In the genomic region with DNA sequence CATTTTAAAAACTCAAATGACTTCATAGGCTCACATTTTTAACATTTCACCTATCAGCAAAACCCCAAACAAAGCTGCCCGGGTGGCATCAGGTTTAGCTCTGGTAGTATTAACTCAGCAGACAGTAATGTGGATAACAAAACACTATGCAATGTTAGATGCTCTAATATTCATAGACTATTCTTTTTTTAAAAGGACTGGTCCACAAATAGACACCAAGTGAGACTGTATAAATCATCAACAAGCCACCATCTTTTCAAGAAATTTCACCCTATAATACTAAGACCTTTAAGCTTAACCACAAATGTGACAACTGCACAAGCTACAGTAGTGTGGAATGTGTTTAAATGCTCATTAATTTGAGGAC, we compare ENCODE assay signal across 25 cellular contexts. TPM values are rescaled to one million over a fixed set of nuclear protein-coding genes. Genes with fewer than 3 reads are reported as not detected.
DNase-seq lines count a peak whose midpoint lies in the region; ATAC-seq and TF ChIP-seq lines count a peak whose summit lies in the region.
"Had no signal": no experiment of that assay in that cellular context is flagged by ENCODE, and none has a peak within 500 bp of the region (broad histone marks: within the 10 kb centered on the region; RNA-seq: fewer than 3 reads in every experiment).

No MANE protein-coding gene starts in this region.

- H3K9me3 ChIP-seq in CD4-positive, CD25-positive, alpha-beta regulatory T cell (ENCODE audit: control insufficient read depth in 2 of 2, low read length in 2 of 2) = no peaks in the 10 kb centered on the region
- H3K9me3 ChIP-seq: Caco-2 had no signal

- DNase-seq in CD4-positive, CD25-positive, alpha-beta regulatory T cell = no peak
- DNase-seq in T-cell (no peak), AG08395 (ENCODE audit: low spot score) (no peak), amygdala (lab: John Stamatoyannopoulos, UW) (no peak), iPS-NIHi11 (ENCODE audit: low spot score) (no peak)
- DNase-seq: activated CD4-positive, alpha-beta memory T cell treated with anti-CD3 and anti-CD28 coated beads, Interleukin-2, amount 10 ng/mL, durations not matched to agents 7 days and 5 days; activated T-cell treated with anti-CD3 and anti-CD28 coated beads, Interleukin-2, amount 50 U/mL, for 48 hours; Caco-2; glutamatergic neuron; left colon; NCI-H187 treated with DMSO at 0.1 percent for 48 hours; NCI-H226; stimulated activated CD4-positive, alpha-beta T cell treated with anti-CD3 and anti-CD28 coated beads, Interleukin-4, amount 100 ng/mL, for 1 hour; stimulated activated naive CD8-positive, alpha-beta T cell treated with anti-CD3 and anti-CD28 coated beads, Interleukin-15, amount 100 ng/mL, for 72 hours; T-helper 17 cell; trophoblast cell had no signal

- H3K9me3 Mint-ChIP-seq in CD4-positive, CD25-positive, alpha-beta regulatory T cell = no peaks in the 10 kb centered on the region
- H3K9me3 Mint-ChIP-seq in T-cell (no peaks in the 10 kb centered on the region), nephron (no peaks in the 10 kb centered on the region)
- H3K9me3 Mint-ChIP-seq: activated CD4-positive, alpha-beta memory T cell treated with anti-CD3 and anti-CD28 coated beads, Interleukin-2, amount 10 ng/mL, durations not matched to agents 7 days and 5 days; activated naive CD4-positive, alpha-beta T cell treated with anti-CD3 and anti-CD28 coated beads, Interleukin-2, amount 50 U/mL, for 24 hours; mesothelial cell of epicardium; stimulated activated naive CD8-positive, alpha-beta T cell treated with anti-CD3 and anti-CD28 coated beads, Interleukin-15, amount 100 ng/mL, for 72 hours had no signal

- H3K27ac Mint-ChIP-seq in CD4-positive, CD25-positive, alpha-beta regulatory T cell = peak overlapping the region in 2 of 3 donors; percentile 51 to 90
- peak overlapping the region; percentile 28 to 43 for H3K27ac Mint-ChIP-seq in T-cell
- H3K27ac Mint-ChIP-seq in nephron = peak overlapping the region in 2 of 3 experiments; percentile 4 to 35
- H3K27ac Mint-ChIP-seq: mesothelial cell of epicardium; progenitor cell of endocrine pancreas; stimulated activated naive CD8-positive, alpha-beta T cell treated with anti-CD3 and anti-CD28 coated beads, Interleukin-15, amount 100 ng/mL, for 72 hours; T-helper 17 cell had no signal

- H3K27ac ChIP-seq in CD4-positive, CD25-positive, alpha-beta regulatory T cell (ENCODE audit: insufficient read depth, low read length, poor library complexity, severe bottlenecking) = peak overlapping the region; percentile 59

- CTCF ChIA-PET in T-cell (lab: Charles Lee) = interaction anchor here (0.5 to 0.7 kb wide), 5 partner anchors 10 to 291 kb away, joined by 3 to 4 read pairs (median 3); no protein-coding TSS in a partner anchor

- H3K4me3 ChIP-seq in CD4-positive, CD25-positive, alpha-beta regulatory T cell (ENCODE audit: low read depth, low read length) = peak overlapping the region; percentile 27
- H3K4me3 ChIP-seq: K562, smooth muscle cell had no signal

- no peak for TF ChIP-seq CTCF in nephron (IDR thresholded peaks at IDR 0.05; ENCODE audit: unreplicated experiment in 3 of 3)

- no peaks in the 10 kb centered on the region for H3K27me3 Mint-ChIP-seq in CD4-positive, CD25-positive, alpha-beta regulatory T cell
- H3K27me3 Mint-ChIP-seq in T-cell (no peaks in the 10 kb centered on the region), nephron (ENCODE audit: low read depth) (no peaks in the 10 kb centered on the region)
- H3K27me3 Mint-ChIP-seq: activated CD4-positive, alpha-beta memory T cell treated with anti-CD3 and anti-CD28 coated beads, Interleukin-2, amount 10 ng/mL, durations not matched to agents 7 days and 5 days; activated naive CD4-positive, alpha-beta T cell treated with anti-CD3 and anti-CD28 coated beads, Interleukin-2, amount 50 U/mL, for 24 hours; progenitor cell of endocrine pancreas; stimulated activated naive CD8-positive, alpha-beta T cell treated with anti-CD3 and anti-CD28 coated beads, Interleukin-15, amount 100 ng/mL, for 72 hours; T-helper 17 cell had no signal

- peak overlapping the region in 1 of 4 donors; percentile 34 for H3K4me3 Mint-ChIP-seq in CD4-positive, CD25-positive, alpha-beta regulatory T cell
- H3K4me3 Mint-ChIP-seq in T-cell (no peak overlapping the region), nephron (no peak overlapping the region)
- H3K4me3 Mint-ChIP-seq: activated CD4-positive, alpha-beta memory T cell treated with anti-CD3 and anti-CD28 coated beads, Interleukin-2, amount 10 ng/mL, durations not matched to agents 7 days and 5 days; activated naive CD4-positive, alpha-beta T cell treated with anti-CD3 and anti-CD28 coated beads, Interleukin-2, amount 50 U/mL, for 24 hours; mesothelial cell of epicardium; stimulated activated naive CD8-positive, alpha-beta T cell treated with anti-CD3 and anti-CD28 coated beads, Interleukin-15, amount 100 ng/mL, for 72 hours; T-helper 17 cell had no signal

- no peaks in the 10 kb centered on the region for H3K27me3 ChIP-seq in CD4-positive, CD25-positive, alpha-beta regulatory T cell (ENCODE audit: control insufficient read depth, insufficient read depth, low read length)

- no peak for ATAC-seq in CD4-positive, CD25-positive, alpha-beta regulatory T cell (ENCODE audit: low read depth in 2 of 2)
- ATAC-seq in GM18520 (IDR thresholded peaks at IDR 0.05; ENCODE audit: unreplicated experiment) = peak; percentile 8
- no peak for ATAC-seq in T-cell (replicated peaks in 1 of 4)
- no peak for ATAC-seq in GM21528 (IDR thresholded peaks at IDR 0.05; ENCODE audit: low FRiP score, unreplicated experiment)
- ATAC-seq: K562, left colon, Panc1 had no signal

- peaks cover 73% of the 10 kb centered on the region for H3K36me3 ChIP-seq in CD4-positive, CD25-positive, alpha-beta regulatory T cell (ENCODE audit: control insufficient read depth, insufficient read depth, low read length)

- peaks cover 18% of the 10 kb centered on the region for H3K4me1 ChIP-seq in CD4-positive, CD25-positive, alpha-beta regulatory T cell (ENCODE audit: control insufficient read depth, insufficient read depth, low read length, poor library complexity, severe bottlenecking)
- H3K4me1 ChIP-seq: Caco-2 had no signal

- peaks cover 11 to 41% (median 25%) of the 10 kb centered on the region in 4 donors for H3K4me1 Mint-ChIP-seq in CD4-positive, CD25-positive, alpha-beta regulatory T cell
- H3K4me1 Mint-ChIP-seq in T-cell (peaks cover 21 to 36% (median 23%) of the 10 kb centered on the region in 3 donors), nephron (peaks cover 51% of the 10 kb centered on the region)

- H3K36me3 Mint-ChIP-seq in CD4-positive, CD25-positive, alpha-beta regulatory T cell = peaks cover 56% of the 10 kb centered on the region
- H3K36me3 Mint-ChIP-seq in T-cell = peaks cover 63% of the 10 kb centered on the region
- peaks cover 73% of the 10 kb centered on the region for H3K36me3 Mint-ChIP-seq in nephron (ENCODE audit: low read depth)

- POLR2A ChIA-PET in T-cell (lab: Charles Lee) = interaction anchor here (0.5 to 0.8 kb wide), 7 partner anchors 19 to 393 kb away, joined by 3 to 6 read pairs (median 3); no protein-coding TSS in a partner anchor

RNA-seq across cellular contexts. Expression of gene SNN, which starts 20.2 kb away (rescaled TPM):
- 27.5 TPM for total RNA-seq in CD4-positive, CD25-positive, alpha-beta regulatory T cell
- polyA plus RNA-seq in CD4-positive, CD25-positive, alpha-beta regulatory T cell = 10 to 100 TPM; 14.5 to 31.2 (median 23.8) TPM
- 10 to 100 TPM; 17.4 to 56.2 (median 22.7) TPM for total RNA-seq in T-cell

RNA-seq across cellular contexts. Expression of gene TXNDC11, which starts 54.2 kb away (rescaled TPM):
- total RNA-seq in CD4-positive, CD25-positive, alpha-beta regulatory T cell = 178 TPM
- 10 to 100 TPM; 64.9 to 77.2 (median 70.0) TPM for polyA plus RNA-seq in CD4-positive, CD25-positive, alpha-beta regulatory T cell
- total RNA-seq in T-cell = 10 to 100 TPM; 44.0 to 76.3 (median 54.0) TPM

Comparison
In these comparisons a context has a peak if more than half of its experiments do, and no peak if none do; other contexts are left out.
1. H3K27ac Mint-ChIP-seq: peak in every context shown above with its lines; median percentile 70 in CD4-positive, CD25-positive, alpha-beta regulatory T cell; 36 in T-cell; 20 in nephron.